12 cellular contexts compared by ENCODE assay signal in the genomic region with DNA sequence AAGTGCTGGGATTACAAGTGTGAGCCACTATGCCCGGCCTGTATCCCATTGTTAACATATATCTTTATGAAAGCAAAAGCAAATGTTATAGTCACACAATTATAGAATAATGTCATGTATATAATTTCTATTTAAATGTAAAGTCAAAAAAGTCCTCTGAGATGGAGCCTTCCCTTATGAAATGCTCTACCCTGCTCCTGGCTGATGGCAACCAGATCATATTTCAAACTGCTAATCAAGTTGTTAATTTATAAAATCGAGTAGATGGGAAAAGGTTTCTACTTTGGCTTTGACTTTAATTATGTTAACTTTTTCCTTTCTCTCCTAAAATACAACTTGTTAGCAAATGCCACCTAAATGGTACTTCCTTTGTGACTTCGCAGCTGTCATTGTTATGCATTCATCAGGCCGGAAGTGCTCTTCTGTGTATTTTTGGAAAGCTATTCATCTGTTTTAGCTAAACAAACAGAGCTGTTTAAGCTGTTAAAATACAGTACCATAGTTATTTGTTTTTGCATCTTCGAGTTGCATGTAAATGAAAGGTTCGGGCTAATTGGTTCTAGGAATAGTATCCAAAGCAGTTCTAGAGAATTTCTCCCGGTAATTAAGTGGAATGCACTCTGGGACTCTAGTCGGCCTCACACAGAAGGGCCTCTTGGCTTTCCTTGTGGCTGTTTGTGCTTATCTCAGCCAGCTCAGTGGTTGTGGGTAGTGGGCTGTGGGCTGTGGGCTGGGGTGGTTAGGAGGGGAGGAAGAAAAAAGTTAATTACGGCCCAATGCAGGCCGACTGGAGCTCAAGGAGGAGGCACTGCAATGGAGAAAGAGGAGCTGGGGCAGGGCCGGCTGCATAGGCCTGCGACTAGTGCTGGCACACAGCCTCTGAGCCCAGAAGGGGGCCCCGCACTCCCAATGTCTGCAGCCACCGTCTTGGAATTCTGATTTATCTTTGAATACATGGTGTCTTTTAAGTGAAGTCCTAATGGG. TPM values are rescaled to one million over a fixed set of nuclear protein-coding genes. Genes with fewer than 3 reads are reported as not detected.
DNase-seq lines count a peak whose midpoint lies in the region; ATAC-seq, FAIRE-seq and TF ChIP-seq lines count a peak whose summit lies in the region.
"Had no signal": no experiment of that assay in that cellular context is flagged by ENCODE, and none has a peak within 500 bp of the region (broad histone marks: within the 10 kb centered on the region; RNA-seq: fewer than 3 reads in every experiment).

No MANE protein-coding gene starts in this region.

- H3K27ac ChIP-seq in GM23338 (ENCODE audit: low read depth) (peak overlapping the region; percentile 93), GM12878 (ENCODE audit: control insufficient read depth, insufficient read depth) (no peak overlapping the region), neural progenitor cell (no peak overlapping the region)
- H3K27ac ChIP-seq: lower lobe of right lung had no signal

- DNase-seq in GM23338 (ENCODE audit: low spot score): peak; percentile 86
- DNase-seq in NCI-H2081 treated with DMSO at 0.1 percent for 48 hours (lab: John Stamatoyannopoulos, UW): peak; percentile 89
- DNase-seq in GM12878 (ENCODE audit: low read depth, low spot score): no peak
- peak; percentile 64 for DNase-seq in neural progenitor cell (ENCODE audit: low spot score)
- no peak for DNase-seq in NOMO-1 treated with dmso at 0.1 percent for 144 hours (lab: John Stamatoyannopoulos, UW; ENCODE audit: unreplicated experiment)
- no peak for DNase-seq in NCI-H1694 treated with DMSO at 0.1 percent for 48 hours (lab: John Stamatoyannopoulos, UW)
- DNase-seq: activated naive CD4-positive, alpha-beta T cell treated with anti-CD3 and anti-CD28 coated beads, Interleukin-2, amount 50 U/mL, for 16 hours; lower lobe of right lung; NCI-H446 treated with DMSO at 0.1 percent for 48 hours had no signal

- SMC1A ChIA-PET in GM12878 (lab: Charles Lee; ENCODE audit: uncharacterized antibody, unreplicated experiment): no interaction called here

- WGBS in GM12878 (ENCODE audit: insufficient coverage, insufficient replicate concordance, low lambda C conversion rate, missing lambda C conversion rate): 43% methylated on average over 13 of the region's 14 CpGs

- FAIRE-seq in GM12878 (lab: Jason Lieb, UNC): no peak
- FAIRE-seq: endometrium had no signal

- RAD21 ChIA-PET in GM12878 (lab: Charles Lee; ENCODE audit: unreplicated experiment): no interaction called here

- H3K4me1 Mint-ChIP-seq in GM23338 (peaks cover 55% of the 10 kb centered on the region), neural progenitor cell (peaks cover 28% of the 10 kb centered on the region)

- H3K4me3 ChIP-seq in GM23338: no peak overlapping the region
- no peak overlapping the region; the same call in 1 of the 2 replicates for H3K4me3 ChIP-seq in GM12878
- H3K4me3 ChIP-seq in neural progenitor cell: no peak overlapping the region
- H3K4me3 ChIP-seq: lower lobe of right lung had no signal

- no peak overlapping the region for H2AFZ ChIP-seq in GM23338
- H2AFZ ChIP-seq in GM12878 (ENCODE audit: control insufficient read depth, low read depth, low read length): peak overlapping the region; percentile 60
- peak overlapping the region; percentile 23 for H2AFZ ChIP-seq in neural progenitor cell (replicated peaks)

- H3K79me2 ChIP-seq in GM23338 (replicated peaks; ENCODE audit: insufficient read depth): no peaks in the 10 kb centered on the region
- H3K79me2 ChIP-seq in GM12878 (ENCODE audit: control insufficient read depth, insufficient read depth, low read length): no peaks in the 10 kb centered on the region
- no peaks in the 10 kb centered on the region for H3K79me2 ChIP-seq in neural progenitor cell (ENCODE audit: low read depth)

- H3F3A ChIP-seq in GM23338 (replicated peaks; ENCODE audit: low read depth): no peaks in the 10 kb centered on the region
- peaks cover 10% of the 10 kb centered on the region for H3F3A ChIP-seq in neural progenitor cell (ENCODE audit: low read depth)

- H4K20me1 ChIP-seq in GM23338 (replicated peaks; ENCODE audit: insufficient read depth): no peaks in the 10 kb centered on the region
- H4K20me1 ChIP-seq in GM12878 (ENCODE audit: control insufficient read depth, insufficient read depth): no peaks in the 10 kb centered on the region
- no peaks in the 10 kb centered on the region for H4K20me1 ChIP-seq in neural progenitor cell (ENCODE audit: low read depth)

- TF ChIP-seq EP300 in GM12878 (IDR thresholded peaks at IDR 0.05; ENCODE audit: borderline replicate concordance in 1 of 2, control insufficient read depth in 1 of 2, low read depth in 2 of 2, low read length in 2 of 2): no peak

- H3K36me3 Mint-ChIP-seq in GM23338 (ENCODE audit: low read depth) (no peaks in the 10 kb centered on the region), neural progenitor cell (no peaks in the 10 kb centered on the region)

- no peaks in the 10 kb centered on the region for H3K27me3 ChIP-seq in GM23338 (ENCODE audit: insufficient read depth)
- H3K27me3 ChIP-seq in GM12878 (replicated peaks in 1 of 2; ENCODE audit: control insufficient read depth in 2 of 2, insufficient read depth in 2 of 2, low read length in 1 of 2): no peaks in the 10 kb centered on the region; a peak in 2 of 4 replicates
- H3K27me3 ChIP-seq in neural progenitor cell: no peaks in the 10 kb centered on the region

- CTCF ChIA-PET in GM12878 (lab: Yijun Ruan, JAX): interaction anchor here (0.7 kb wide), 1 partner anchor 12 kb away, joined by 3 read pairs; no protein-coding TSS in a partner anchor

- H3K4me1 ChIP-seq in GM23338 (ENCODE audit: insufficient read depth) (peaks cover 48% of the 10 kb centered on the region), GM12878 (ENCODE audit: control insufficient read depth, insufficient read depth, low read length) (peaks cover 4% of the 10 kb centered on the region; the same call in 1 of the 2 replicates), neural progenitor cell (peaks cover 10% of the 10 kb centered on the region)
- H3K4me1 ChIP-seq: lower lobe of right lung had no signal

- TF ChIP-seq CTCF in GM23338 (conservative IDR thresholded peaks at IDR 0.05; ENCODE audit: low read depth in 2 of 2): peak; percentile 25 to 38; a peak in 3 of 4 replicates
- no peak for TF ChIP-seq CTCF in GM12878 (IDR thresholded peaks at IDR 0.05 in 2 of 3, conservative IDR thresholded peaks at IDR 0.05 in 1 of 3; ENCODE audit: control insufficient read depth in 2 of 3, extremely low read depth in 1 of 3, insufficient read depth in 1 of 3, low read depth in 3 of 3, low read length in 3 of 3)
- peak; percentile 47 for TF ChIP-seq CTCF in neural progenitor cell (IDR thresholded peaks at IDR 0.05)

- H3K4me2 ChIP-seq in GM23338: 0 out of 2 replicates have a peak overlapping the region, but pooled peaks have one; percentile 10
- H3K4me2 ChIP-seq in GM12878 (ENCODE audit: control insufficient read depth, insufficient read depth): no peak overlapping the region
- peak overlapping the region; percentile 8 for H3K4me2 ChIP-seq in neural progenitor cell

- in situ Hi-C loops in GM12878 (cut with MboI): no loop called here

- H3K36me3 ChIP-seq in GM23338 (ENCODE audit: insufficient read depth): no peaks in the 10 kb centered on the region
- no peaks in the 10 kb centered on the region for H3K36me3 ChIP-seq in GM12878 (ENCODE audit: control insufficient read depth in 2 of 2, insufficient read depth in 2 of 2, low read length in 1 of 2)
- no peaks in the 10 kb centered on the region for H3K36me3 ChIP-seq in neural progenitor cell
- H3K36me3 ChIP-seq: lower lobe of right lung had no signal

- H3K27ac Mint-ChIP-seq in GM23338 (peak overlapping the region; percentile 99), neural progenitor cell (no peak overlapping the region)

- peaks cover 9% of the 10 kb centered on the region for H3K27me3 Mint-ChIP-seq in GM23338 (ENCODE audit: insufficient read depth, low read depth, poor library complexity)
- peaks cover 4% of the 10 kb centered on the region for H3K27me3 Mint-ChIP-seq in neural progenitor cell (ENCODE audit: insufficient read depth, low read depth)

- H3K9me3 Mint-ChIP-seq in GM23338 (no peaks in the 10 kb centered on the region), neural progenitor cell (no peaks in the 10 kb centered on the region)

- intact Hi-C loops in GM12878 (cut with micrococcal nuclease; ENCODE audit: unreplicated experiment): no loop called here

- peak overlapping the region; percentile 14; the same call in 1 of the 3 replicates for H3K4me3 Mint-ChIP-seq in GM23338
- no peak overlapping the region for H3K4me3 Mint-ChIP-seq in neural progenitor cell

- no peak overlapping the region for H3K9ac ChIP-seq in GM12878 (ENCODE audit: control insufficient read depth, insufficient read depth, low read length)
- no peak overlapping the region for H3K9ac ChIP-seq in neural progenitor cell

- H3K9me2 ChIP-seq in GM23338 (ENCODE audit: insufficient read depth): no peaks in the 10 kb centered on the region

- TF ChIP-seq POLR2A in GM12878 (IDR thresholded peaks at IDR 0.05; ENCODE audit: low read depth, low read length): no peak

- TF ChIP-seq RAD21 in GM12878 (IDR thresholded peaks at IDR 0.05; ENCODE audit: insufficient read depth, low read depth, low read length): no peak

- ATAC-seq in GM23338 (peak; percentile 78), GM12878 (no peak), GM19023 (IDR thresholded peaks at IDR 0.05; ENCODE audit: unreplicated experiment) (no peak), HG03025 (IDR thresholded peaks at IDR 0.05; ENCODE audit: low FRiP score, unreplicated experiment) (no peak)
- ATAC-seq: lower lobe of right lung had no signal

- BruUV-seq in GM12878 (replicated peaks; lab: Mats Ljungman, UMichigan): no TSS peak

- H3K9me3 ChIP-seq in GM12878 (replicated peaks; ENCODE audit: control insufficient read depth, insufficient read depth, low read length): no peaks in the 10 kb centered on the region
- no peaks in the 10 kb centered on the region for H3K9me3 ChIP-seq in neural progenitor cell (ENCODE audit: low read depth)
- H3K9me3 ChIP-seq: lower lobe of right lung had no signal

- POLR2A ChIA-PET in GM12878 (lab: Charles Lee): interaction anchor here (0.6 to 0.9 kb wide), 2 partner anchors 275 to 1226 kb away, joined by 3 to 4 read pairs; no protein-coding TSS in a partner anchor

RNA-seq across cellular contexts. Expression of gene SLC35D3, which starts 34.8 kb away (rescaled TPM):
- 0.59 and 1.5 TPM in 2 replicates for total RNA-seq in GM23338 (2014; rRNA removed; shearing (Covaris generic))
- polyA plus RNA-seq in GM23338 (2016; fragmentation: Nextera tagmentation; extraction: Ambion mirVana): 1.0 and 1.6 TPM in 2 replicates
- total RNA-seq in GM12878 (2013; cell fraction: nucleolus; rRNA removed): not detected in 2 replicates
- not detected in 2 replicates for total RNA-seq in GM12878 (2014; rRNA removed)
- total RNA-seq in GM12878 (2014; rRNA removed; fragmentation: Illumina TruSeq; extraction: Trizol): not detected in 2 replicates
- total RNA-seq in GM12878 (2021): not detected in 2 replicates
- polyA plus RNA-seq in GM12878 (2011; ENCODE audit: low read depth): not detected
- not detected in 2 replicates for polyA plus RNA-seq in GM12878 (2011; rRNA removed)
- 0.02 TPM in 1 of 2 replicates, not detected in the other for polyA plus RNA-seq in GM12878 (2011; cell fraction: cytosol; rRNA removed)
- not detected in 2 replicates for polyA plus RNA-seq in GM12878 (2011; cell fraction: nucleus; rRNA removed)
- polyA plus RNA-seq in GM12878 (2012): not detected in 2 replicates
- not detected in 2 replicates for polyA plus RNA-seq in GM12878 (2014; fragmentation: Illumina TruSeq; extraction: Trizol)
- polyA plus RNA-seq in GM12878 (2014; fragmentation: Nextera tagmentation; extraction: Ambion mirVana): not detected
- polyA plus RNA-seq in GM12878 (2014; rRNA removed): not detected in 2 replicates
- not detected for polyA plus RNA-seq in GM12878 (2016; fragmentation: Nextera tagmentation; extraction: Ambion mirVana)
- not detected in 2 replicates for polyA minus RNA-seq in GM12878 (2011; rRNA and poly(A)+ RNA removed)
- not detected in 2 replicates for polyA minus RNA-seq in GM12878 (2011; cell fraction: cytosol; rRNA and poly(A)+ RNA removed)
- polyA minus RNA-seq in GM12878 (2011; cell fraction: nucleus; rRNA and poly(A)+ RNA removed): 0.19 TPM in 1 of 2 replicates, not detected in the other
- 0.58 TPM in 1 of 2 replicates, not detected in the other for total RNA-seq in neural progenitor cell (ENCODE audit: low replicate concordance)
- total RNA-seq: lower lobe of right lung had no signal

Comparison
In these comparisons a context has a peak if more than half of its experiments do, and no peak if none do; other contexts are left out.
1. DNase-seq: peak in GM23338 (single experiment), NCI-H2081 treated with DMSO at 0.1 percent for 48 hours (single experiment) and neural progenitor cell (single experiment); none in GM12878 (single experiment), NOMO-1 treated with dmso at 0.1 percent for 144 hours (single experiment) and NCI-H1694 treated with DMSO at 0.1 percent for 48 hours (single experiment).
2. CTCF ChIP-seq: peak in GM23338 (2 of 2) and neural progenitor cell (single experiment); none in GM12878 (0 of 3).